Comparison of ENCODE assay signal across 8 cellular contexts in genomic region chr1:151990058-151990855, GRCh38. TPM values are rescaled to one million over a fixed set of nuclear protein-coding genes. Genes with fewer than 3 reads are reported as not detected.
DNase-seq lines count a peak whose midpoint lies in the region; ATAC-seq and TF ChIP-seq lines count a peak whose summit lies in the region.

No MANE protein-coding gene starts in this region.

- H3K27me3 ChIP-seq in hepatocyte (no peaks in the 10 kb centered on the region), suprapubic skin (no peaks in the 10 kb centered on the region)

- TF ChIP-seq EP300 in suprapubic skin (IDR thresholded peaks at IDR 0.05): no peak

- H3K9me3 Mint-ChIP-seq in activated T-cell treated with anti-CD3 and anti-CD28 coated beads, Interleukin-2, amount 50 U/mL, for 24 hours: no peaks in the 10 kb centered on the region
- no peaks in the 10 kb centered on the region for H3K9me3 Mint-ChIP-seq in activated T-helper 17 cell treated with anti-CD3 and anti-CD28 coated beads, Interleukin-2, amount 50 U/mL, for 72 hours
- no peaks in the 10 kb centered on the region for H3K9me3 Mint-ChIP-seq in endothelial cell (ENCODE audit: unreplicated experiment)

- TF ChIP-seq POLR2A in suprapubic skin (IDR thresholded peaks at IDR 0.05): no peak

- H3K4me3 ChIP-seq in hepatocyte (peak overlapping the region; percentile 7), suprapubic skin (peak overlapping the region; percentile 69)

- no peak for DNase-seq in activated T-cell treated with anti-CD3 and anti-CD28 coated beads, Interleukin-2, amount 50 U/mL, for 24 hours
- no peak for DNase-seq in activated T-cell treated with anti-CD3 and anti-CD28 coated beads for 4 hours
- no peak for DNase-seq in hepatocyte (ENCODE audit: low spot score)
- DNase-seq in suprapubic skin (ENCODE audit: low spot score in 2 of 2): no peak
- no peak for DNase-seq in NCI-H446 (lab: John Stamatoyannopoulos, UW)
- no peak for DNase-seq in endothelial cell (ENCODE audit: low spot score)

- H3K9me3 ChIP-seq in hepatocyte (ENCODE audit: low read depth): no peaks in the 10 kb centered on the region
- H3K9me3 ChIP-seq in suprapubic skin: no peaks in the 10 kb centered on the region

- peak overlapping the region; percentile 91 for H3K4me2 ChIP-seq in hepatocyte

- peaks cover 18% of the 10 kb centered on the region for H4K20me1 ChIP-seq in hepatocyte (ENCODE audit: insufficient read depth, poor library complexity, severe bottlenecking)

- no peak overlapping the region for H3K4me3 Mint-ChIP-seq in activated T-cell treated with anti-CD3 and anti-CD28 coated beads, Interleukin-2, amount 50 U/mL, for 24 hours
- peak overlapping the region; percentile 92 for H3K4me3 Mint-ChIP-seq in activated T-helper 17 cell treated with anti-CD3 and anti-CD28 coated beads, Interleukin-2, amount 50 U/mL, for 72 hours
- no peak overlapping the region for H3K4me3 Mint-ChIP-seq in endothelial cell (ENCODE audit: unreplicated experiment)

- 51% methylated on average over 5 of the region's 5 CpGs for WGBS in hepatocyte (ENCODE audit: low lambda C conversion rate, missing lambda C conversion rate)
- WGBS in suprapubic skin: 40% methylated on average over 5 of the region's 5 CpGs

- peaks cover 82% of the 10 kb centered on the region for H3K4me1 Mint-ChIP-seq in activated T-cell treated with anti-CD3 and anti-CD28 coated beads, Interleukin-2, amount 50 U/mL, for 24 hours (ENCODE audit: low read depth)
- peaks cover 60% of the 10 kb centered on the region for H3K4me1 Mint-ChIP-seq in activated T-helper 17 cell treated with anti-CD3 and anti-CD28 coated beads, Interleukin-2, amount 50 U/mL, for 72 hours
- H3K4me1 Mint-ChIP-seq in endothelial cell (ENCODE audit: unreplicated experiment): peaks cover 29% of the 10 kb centered on the region

- peaks cover 75% of the 10 kb centered on the region for H3K79me2 ChIP-seq in hepatocyte

- peak overlapping the region; percentile 100 for H3K27ac ChIP-seq in hepatocyte
- H3K27ac ChIP-seq in suprapubic skin: peak overlapping the region; percentile 95

- H3K4me1 ChIP-seq in hepatocyte (ENCODE audit: insufficient read depth) (peaks cover 56% of the 10 kb centered on the region), suprapubic skin (peaks cover 80% of the 10 kb centered on the region)

- peak overlapping the region; percentile 22 for H3K27ac Mint-ChIP-seq in activated T-cell treated with anti-CD3 and anti-CD28 coated beads, Interleukin-2, amount 50 U/mL, for 24 hours
- H3K27ac Mint-ChIP-seq in activated T-helper 17 cell treated with anti-CD3 and anti-CD28 coated beads, Interleukin-2, amount 50 U/mL, for 72 hours: peak overlapping the region; percentile 0
- no peak overlapping the region for H3K27ac Mint-ChIP-seq in endothelial cell (ENCODE audit: unreplicated experiment)

- no peak overlapping the region for H2AFZ ChIP-seq in hepatocyte

- H3K9me2 ChIP-seq in hepatocyte (replicated peaks; ENCODE audit: insufficient read depth): no peaks in the 10 kb centered on the region

- TF ChIP-seq CTCF in hepatocyte (IDR thresholded peaks at IDR 0.05; ENCODE audit: poor library complexity) (no peak), suprapubic skin (IDR thresholded peaks at IDR 0.05) (no peak), endothelial cell (IDR thresholded peaks at IDR 0.05; ENCODE audit: unreplicated experiment) (no peak)

- ATAC-seq in activated T-helper 17 cell treated with anti-CD3 and anti-CD28 coated beads, Interleukin-2, amount 50 U/mL, for 72 hours (replicated peaks): no peak
- ATAC-seq in HG02973 (IDR thresholded peaks at IDR 0.05; ENCODE audit: unreplicated experiment): no peak

- peaks cover 52% of the 10 kb centered on the region for H3K36me3 Mint-ChIP-seq in activated T-cell treated with anti-CD3 and anti-CD28 coated beads, Interleukin-2, amount 50 U/mL, for 24 hours (ENCODE audit: low read depth)
- peaks cover 62% of the 10 kb centered on the region for H3K36me3 Mint-ChIP-seq in activated T-helper 17 cell treated with anti-CD3 and anti-CD28 coated beads, Interleukin-2, amount 50 U/mL, for 72 hours (ENCODE audit: low read depth)
- H3K36me3 Mint-ChIP-seq in endothelial cell (ENCODE audit: low read depth, unreplicated experiment): no peaks in the 10 kb centered on the region

- H3K27me3 Mint-ChIP-seq in activated T-cell treated with anti-CD3 and anti-CD28 coated beads, Interleukin-2, amount 50 U/mL, for 24 hours: no peaks in the 10 kb centered on the region
- H3K27me3 Mint-ChIP-seq in activated T-helper 17 cell treated with anti-CD3 and anti-CD28 coated beads, Interleukin-2, amount 50 U/mL, for 72 hours: no peaks in the 10 kb centered on the region
- H3K27me3 Mint-ChIP-seq in endothelial cell (ENCODE audit: unreplicated experiment): peaks cover 5% of the 10 kb centered on the region

- H3K36me3 ChIP-seq in hepatocyte (replicated peaks; ENCODE audit: insufficient read depth, low read depth): no peaks in the 10 kb centered on the region
- peaks cover 8% of the 10 kb centered on the region for H3K36me3 ChIP-seq in suprapubic skin

RNA-seq across cellular contexts. Expression of gene S100A10, which starts 3.4 kb away (rescaled TPM):
- total RNA-seq in activated T-helper 17 cell treated with anti-CD3 and anti-CD28 coated beads, Interleukin-2, amount 50 U/mL, for 72 hours: 100 to 1,000 TPM; 181 to 377 TPM
- total RNA-seq in hepatocyte (408 and 485 TPM in 2 replicates), suprapubic skin (100 to 1,000 TPM; 109 to 247 (median 171) TPM), endothelial cell (ENCODE audit: unreplicated experiment) (241 TPM)
- polyA plus RNA-seq in hepatocyte: 3,367 and 3,493 TPM in 2 replicates

RNA-seq across cellular contexts. Expression of gene S100A11, which starts 46.5 kb away (rescaled TPM):
- 100 to 1,000 TPM; 230 to 302 TPM for total RNA-seq in activated T-helper 17 cell treated with anti-CD3 and anti-CD28 coated beads, Interleukin-2, amount 50 U/mL, for 72 hours
- total RNA-seq in hepatocyte (258 and 295 TPM in 2 replicates), suprapubic skin (100 to 1,000 TPM; 431 to 722 (median 606) TPM), endothelial cell (ENCODE audit: unreplicated experiment) (1,124 TPM)
- 1,491 and 1,531 TPM in 2 replicates for polyA plus RNA-seq in hepatocyte
